ENCODE assay signal across 8 cellular contexts in the genomic region with DNA sequence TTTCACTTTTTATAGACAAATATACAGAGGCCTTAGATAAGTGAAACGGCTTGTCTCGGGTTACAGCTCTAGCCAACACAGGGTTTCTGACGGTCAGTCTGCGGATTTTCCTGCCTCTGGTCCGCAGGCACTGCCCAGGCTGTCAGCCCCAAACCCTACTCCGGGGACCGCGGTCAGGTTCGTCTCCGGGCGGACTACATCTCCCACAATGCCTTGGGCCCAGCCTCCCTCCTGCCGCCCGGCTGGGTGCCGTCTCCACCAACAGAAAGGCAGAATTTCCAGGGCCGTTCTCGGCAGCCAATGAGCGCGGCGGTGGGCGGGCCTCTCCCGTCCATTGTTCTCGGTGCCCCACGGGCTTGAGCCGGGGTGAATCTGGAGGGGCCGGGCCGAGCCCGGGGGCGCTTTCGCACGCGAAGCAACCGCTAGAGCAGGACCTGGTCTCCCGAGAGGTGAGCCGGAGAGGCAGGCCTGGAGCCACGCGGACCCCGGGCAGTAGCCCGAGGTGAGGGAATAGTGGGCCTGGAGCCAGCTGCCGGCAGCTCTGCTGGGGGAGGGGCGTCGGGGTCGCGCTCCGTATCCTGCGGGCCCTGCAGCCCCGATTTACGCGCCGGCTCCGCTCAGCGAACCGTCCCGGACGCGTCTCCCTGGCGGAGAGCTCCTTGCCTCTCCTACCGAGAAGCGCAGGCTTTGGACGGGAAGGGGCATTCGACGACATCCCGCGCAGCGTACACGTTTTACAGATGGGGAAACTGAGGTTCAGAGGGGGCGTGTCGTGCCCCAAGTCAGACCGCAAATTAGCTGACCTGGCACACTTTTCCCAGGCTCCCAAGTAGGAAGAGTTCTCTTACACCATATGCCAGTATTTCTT. TPM values are rescaled to one million over a fixed set of nuclear protein-coding genes. Genes with fewer than 3 reads are reported as not detected.
A peak's percentile ranks its signal among the peaks of the same experiment; 100 is the strongest.
DNase-seq lines count a peak whose midpoint lies in the region; ATAC-seq, FAIRE-seq and TF ChIP-seq lines count a peak whose summit lies in the region.

A gene (plus strand): TSS at position 323 of the 868 bp plus-strand sequence. CDS start 2,919 bp downstream, outside the sequence.

- peak within 1 kb of the TSS; percentile 80 for H4K5ac ChIP-seq in H1 (ENCODE audit: insufficient read length, low read depth, low read length)

- H3K23ac ChIP-seq in H1 (ENCODE audit: insufficient read length) = no peak within 1 kb of the TSS
- peak within 1 kb of the TSS in 1 of 2 experiments; percentile 99 for H3K23ac ChIP-seq in mesenchymal stem cell (ENCODE audit: low read length in 2 of 2)

- H3K27ac ChIP-seq in H1 (ENCODE audit: low read depth, low read length) (peak within 1 kb of the TSS; percentile 67; the same call in 1 of the 2 replicates), mesenchymal stem cell (ENCODE audit: low read length, poor library complexity, severe bottlenecking) (no peak within 1 kb of the TSS)

- peak within 1 kb of the TSS; percentile 97; the same call in 1 of the 2 replicates for H2BK5ac ChIP-seq in H1 (ENCODE audit: low read depth, low read length)
- no peak within 1 kb of the TSS for H2BK5ac ChIP-seq in mesenchymal stem cell (ENCODE audit: low read depth, low read length, poor library complexity, severe bottlenecking)

- peaks cover 7 to 22% (median 15%) of the 10 kb centered on the region in 4 experiments for H3K4me1 ChIP-seq in H1 (replicated peaks in 1 of 4; ENCODE audit: control insufficient read depth in 3 of 4, insufficient read depth in 4 of 4, low read length in 3 of 4)
- peaks cover 12% of the 10 kb centered on the region for H3K4me1 ChIP-seq in mesenchymal stem cell (ENCODE audit: control insufficient read depth, insufficient read depth, low read depth, low read length)

- peak; percentile 96 for DNase-seq in COLO829 (ENCODE audit: low spot score)
- DNase-seq in HT1080 (ENCODE audit: low read depth) = peak; percentile 95
- DNase-seq in NOMO-1 (lab: John Stamatoyannopoulos, UW; ENCODE audit: unreplicated experiment in 2 of 2) = peak; percentile 94 to 97
- DNase-seq in activated CD8-positive, alpha-beta memory T cell treated with anti-CD3 and anti-CD28 coated beads for 48 hours (ENCODE audit: low read depth in 2 of 3, low spot score in 2 of 3) = peak; percentile 83 to 93 (median 89)
- peak; percentile 89 to 98 for DNase-seq in H1 (ENCODE audit: low read depth in 1 of 2, low spot score in 2 of 2)
- peak; percentile 96 for DNase-seq in mesenchymal stem cell
- peak; percentile 93 for DNase-seq in stimulated activated CD8-positive, alpha-beta memory T cell treated with anti-CD3 and anti-CD28 coated beads, Interleukin-12 subunit alpha, Interleukin-12 subunit beta, amount 100 ng/mL, for 24 hours (ENCODE audit: extremely low read depth)

- H3K4ac ChIP-seq in H1 (replicated peaks; ENCODE audit: insufficient read length, low read depth, low read length) (peak within 1 kb of the TSS; percentile 19), mesenchymal stem cell (ENCODE audit: low read depth in 1 of 2, low read length in 2 of 2) (peak within 1 kb of the TSS; percentile 9 to 49)

- H4K91ac ChIP-seq in H1 (replicated peaks; ENCODE audit: insufficient read length, low read length) (peak within 1 kb of the TSS; percentile 75), mesenchymal stem cell (ENCODE audit: low read length) (peak within 1 kb of the TSS; percentile 90)

- H2BK120ac ChIP-seq in H1 (replicated peaks; ENCODE audit: low read depth, low read length) = no peak within 1 kb of the TSS
- H2BK120ac ChIP-seq in mesenchymal stem cell (ENCODE audit: low read depth, low read length) = no peak within 1 kb of the TSS

- POLR2A ChIA-PET in H1 (lab: Charles Lee; ENCODE audit: partially characterized antibody) = interaction anchor here (0.6 to 11.9 kb wide), 19 partner anchors 9 to 406 kb away, joined by 3 to 176 read pairs (median 5); a partner anchor contains a TSS

- no peak; a peak in 1 of 3 replicates for TF ChIP-seq EP300 in H1 (IDR thresholded peaks at IDR 0.05; ENCODE audit: borderline replicate concordance in 1 of 2, low read depth in 2 of 2, low read length in 2 of 2)

- TF ChIP-seq CTCF in H1 (IDR thresholded peaks at IDR 0.05; ENCODE audit: control extremely low read depth in 1 of 3, insufficient read depth in 1 of 3, low read depth in 1 of 3, low read length in 3 of 3) = no peak

- no peak for FAIRE-seq in H1 (lab: Jason Lieb, UNC)

- H3K14ac ChIP-seq in H1 (ENCODE audit: insufficient read length) = no peak within 1 kb of the TSS
- peak within 1 kb of the TSS in 1 of 2 experiments; percentile 94 for H3K14ac ChIP-seq in mesenchymal stem cell (ENCODE audit: low read length in 2 of 2)

- peak; percentile 91 for ATAC-seq in GM21367 (IDR thresholded peaks at IDR 0.05; ENCODE audit: unreplicated experiment)

- H3K9me3 ChIP-seq in H1 (ENCODE audit: insufficient read depth in 2 of 2, low read depth in 1 of 2, low read length in 1 of 2) = no peaks in the 10 kb centered on the region
- H3K9me3 ChIP-seq in mesenchymal stem cell (ENCODE audit: control insufficient read depth, low read length) = no peaks in the 10 kb centered on the region

- TF ChIP-seq POLR2A in H1 (IDR thresholded peaks at IDR 0.05; ENCODE audit: control extremely low read depth in 1 of 2, low read depth in 2 of 2, low read length in 2 of 2) = peak in 1 of 2 experiments; percentile 70; a peak in 2 of 3 replicates

- CTCF ChIA-PET in H1 (lab: Charles Lee; ENCODE audit: partially characterized antibody) = interaction anchor here (0.6 to 6.5 kb wide), 14 partner anchors 8 to 157 kb away, joined by 3 to 61 read pairs (median 4); a partner anchor contains a TSS

- TF ChIP-seq RAD21 in H1 (IDR thresholded peaks at IDR 0.05 in 1 of 2, conservative IDR thresholded peaks at IDR 0.05 in 1 of 2; ENCODE audit: low read depth in 2 of 2, low read length in 2 of 2) = no peak

- peak within 1 kb of the TSS; percentile 17; the same call in 1 of the 2 replicates for H2BK12ac ChIP-seq in H1 (ENCODE audit: low read depth, low read length)
- peak within 1 kb of the TSS in 1 of 2 experiments; percentile 52 for H2BK12ac ChIP-seq in mesenchymal stem cell (ENCODE audit: low read length in 2 of 2)

- H2AK5ac ChIP-seq in H1 (ENCODE audit: low read depth, low read length) (no peak within 1 kb of the TSS; the same call in 1 of the 2 replicates), mesenchymal stem cell (ENCODE audit: low read length, severe bottlenecking) (no peak within 1 kb of the TSS)

- H3K79me2 ChIP-seq in H1 (ENCODE audit: control insufficient read depth in 1 of 2, insufficient read depth in 2 of 2, low read length in 2 of 2) = peaks cover 8 to 36% of the 10 kb centered on the region in 2 experiments

- H3K4me3 ChIP-seq in H1 (ENCODE audit: extremely low read depth in 1 of 4, insufficient read depth in 2 of 4, low read depth in 3 of 4, low read length in 4 of 4) = peak within 1 kb of the TSS; percentile 56 to 90 (median 86)
- peak within 1 kb of the TSS; percentile 87 for H3K4me3 ChIP-seq in mesenchymal stem cell (ENCODE audit: insufficient read depth in 1 of 2, low read depth in 1 of 2, low read length in 2 of 2)

- peaks cover 19% of the 10 kb centered on the region for H3K23me2 ChIP-seq in H1 (ENCODE audit: low read depth, low read length)

- H3K56ac ChIP-seq in H1 (replicated peaks; ENCODE audit: insufficient read length, low read depth, low read length) = peak within 1 kb of the TSS; percentile 71

- peaks cover 0 to 14% (median 4%) of the 10 kb centered on the region in 4 experiments; a peak in 3 of 8 replicates for H3K36me3 ChIP-seq in H1 (ENCODE audit: control insufficient read depth in 2 of 4, insufficient read depth in 4 of 4, low read length in 3 of 4)
- H3K36me3 ChIP-seq in mesenchymal stem cell (ENCODE audit: control insufficient read depth in 1 of 2, insufficient read depth in 2 of 2, low read depth in 1 of 2, low read length in 2 of 2) = peaks cover 16 to 21% of the 10 kb centered on the region in 2 experiments

- peak within 1 kb of the TSS; percentile 94 for H4K8ac ChIP-seq in H1 (ENCODE audit: extremely low read depth, insufficient read depth, low read length)
- H4K8ac ChIP-seq in mesenchymal stem cell (ENCODE audit: low read length) = peak within 1 kb of the TSS; percentile 21

- H2AFZ ChIP-seq in H1 (ENCODE audit: low read length) (peak within 1 kb of the TSS; percentile 81), mesenchymal stem cell (ENCODE audit: low read depth, low read length) (peak within 1 kb of the TSS; percentile 83)

- no peaks in the 10 kb centered on the region; the same call in 1 of the 2 replicates for H3K79me1 ChIP-seq in H1 (ENCODE audit: low read depth, low read length)
- peaks cover 23% of the 10 kb centered on the region for H3K79me1 ChIP-seq in mesenchymal stem cell (replicated peaks; ENCODE audit: low read length, poor library complexity, severe bottlenecking)

- peak within 1 kb of the TSS; percentile 80 for H3K18ac ChIP-seq in H1 (ENCODE audit: extremely low read depth, low read length)
- peak within 1 kb of the TSS; percentile 86 to 97 for H3K18ac ChIP-seq in mesenchymal stem cell (ENCODE audit: low read depth in 1 of 2, low read length in 2 of 2)

- no peak within 1 kb of the TSS for H2BK20ac ChIP-seq in H1 (ENCODE audit: low read length)

- H3K27me3 ChIP-seq in H1 (replicated peaks in 1 of 4; ENCODE audit: control insufficient read depth in 3 of 4, extremely low read depth in 1 of 4, insufficient read depth in 3 of 4, low read length in 3 of 4) = peaks cover 0 to 3% (median 0%) of the 10 kb centered on the region in 4 experiments; a peak in 4 of 7 replicates
- H3K27me3 ChIP-seq in mesenchymal stem cell (ENCODE audit: control insufficient read depth in 1 of 2, insufficient read depth in 1 of 2, low read length in 2 of 2) = no peaks in the 10 kb centered on the region

- H2BK15ac ChIP-seq in H1 (ENCODE audit: low read length) (peak within 1 kb of the TSS; percentile 8; the same call in 1 of the 2 replicates), mesenchymal stem cell (ENCODE audit: low read depth, poor library complexity, severe bottlenecking) (peak within 1 kb of the TSS; percentile 44)

- peak within 1 kb of the TSS; percentile 65 to 96 for H3K4me2 ChIP-seq in H1 (ENCODE audit: insufficient read depth in 1 of 2, low read depth in 2 of 2, low read length in 2 of 2)
- peak within 1 kb of the TSS; percentile 92 for H3K4me2 ChIP-seq in mesenchymal stem cell (ENCODE audit: low read length, poor library complexity, severe bottlenecking)

- peaks cover 7 to 9% of the 10 kb centered on the region in 2 experiments for H4K20me1 ChIP-seq in H1 (replicated peaks in 1 of 2; ENCODE audit: control insufficient read depth in 1 of 2, insufficient read depth in 2 of 2, low read length in 2 of 2)

- H3K9ac ChIP-seq in H1 (replicated peaks in 1 of 4; ENCODE audit: extremely low read depth in 1 of 4, low read depth in 3 of 4, low read length in 3 of 4) (peak within 1 kb of the TSS; percentile 78 to 86 (median 84)), mesenchymal stem cell (ENCODE audit: low read length) (peak within 1 kb of the TSS; percentile 88)

- WGBS in H1 (ENCODE audit: extremely low coverage in 1 of 2, insufficient coverage in 1 of 2, insufficient read length in 1 of 2, insufficient replicate concordance in 2 of 2, low coverage in 1 of 2, low lambda C conversion rate in 2 of 2, missing lambda C conversion rate in 1 of 2), 2 experiments = 1% methylated on average over 68 of the region's 68 CpGs; no CpG with 5 or more reads in 1 of the 2 experiments
- WGBS in mesenchymal stem cell = under 1% methylated on average over 54 of the region's 68 CpGs

RNA-seq across cellular contexts. Expression of the gene that starts here (rescaled TPM):
- total RNA-seq in HT1080 (2014; rRNA removed; shearing (Covaris generic)) = 6.8 and 12.7 TPM in 2 replicates
- 10.0 and 13.0 TPM in 2 replicates for polyA plus RNA-seq in HT1080 (2015; cell fraction: cytosol; rRNA removed)
- polyA plus RNA-seq in HT1080 (2015; cell fraction: nucleus; rRNA removed) = 9.3 and 11.1 TPM in 2 replicates
- total RNA-seq in H1 (2021; fragmentation: NEBNext Ultra II Directional; extraction: Animal tissue kit (Norgen Biotek cat#: 25700)) = 37.3 and 52.4 TPM in 2 replicates
- polyA plus RNA-seq in H1 (2011; rRNA removed) = 22.8 and 23.6 TPM in 2 replicates
- polyA plus RNA-seq in H1 (2011; cell fraction: cytosol; rRNA removed) = 29.9 TPM
- polyA plus RNA-seq in H1 (2011; cell fraction: nucleus; rRNA removed) = 27.6 TPM
- 32.9 to 34.2 TPM (median 33.4 TPM) in 4 replicates for polyA plus RNA-seq in H1 (2012, experiment 1 of 2)
- 21.4 TPM for polyA plus RNA-seq in H1 (2012, experiment 2 of 2)
- 30.3 TPM for polyA plus RNA-seq in H1 (2013, experiment 1 of 2)
- polyA plus RNA-seq in H1 (2013, experiment 2 of 2) = 30.0 TPM
- polyA minus RNA-seq in H1 (2011; rRNA and poly(A)+ RNA removed) = 41.6 and 47.8 TPM in 2 replicates
- polyA minus RNA-seq in H1 (2011; cell fraction: cytosol; rRNA and poly(A)+ RNA removed) = 20.1 TPM
- polyA minus RNA-seq in H1 (2011; cell fraction: nucleus; rRNA and poly(A)+ RNA removed) = 32.6 TPM
- polyA plus RNA-seq in mesenchymal stem cell (2013, experiment 1 of 2) = 9.3 TPM
- 9.2 TPM for polyA plus RNA-seq in mesenchymal stem cell (2013, experiment 2 of 2)
